Comparison of ENCODE assay signal across 24 cellular contexts in the genomic region with DNA sequence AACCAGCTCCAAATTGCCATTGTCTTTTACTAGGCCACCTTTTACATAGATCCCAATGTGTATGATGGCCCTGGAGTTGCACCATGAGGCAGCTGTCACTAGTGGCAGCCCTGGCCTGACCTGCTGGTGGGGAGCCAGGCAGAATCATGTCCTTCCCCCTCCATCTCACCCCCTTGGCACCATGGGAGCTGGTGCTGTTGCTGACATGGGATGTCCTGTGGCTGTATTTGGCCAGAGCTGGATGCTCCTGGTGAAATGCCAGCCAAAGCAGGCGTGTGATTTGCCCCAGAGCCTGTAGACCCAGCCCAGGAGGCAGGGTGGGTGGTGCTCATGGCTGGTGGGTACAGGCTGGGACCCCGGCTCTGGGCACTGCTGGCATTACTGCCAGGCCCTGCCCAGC. TPM values are rescaled to one million over a fixed set of nuclear protein-coding genes. Genes with fewer than 3 reads are reported as not detected.
"Had no signal": no experiment of that assay in that cellular context is flagged by ENCODE, and none has a peak within 500 bp of the region (broad histone marks: within the 10 kb centered on the region; RNA-seq: fewer than 3 reads in every experiment).

No MANE protein-coding gene starts in this region.

- ATAC-seq: Panc1, PC-3 had no signal

- H3K36me3 ChIP-seq: SJSA1 had no signal

- H3K4me1 ChIP-seq: SJSA1 had no signal

- H3K9me3 ChIP-seq: SJSA1 had no signal

- DNase-seq: KBM-7; MV-4-11; NCI-H1048; NCI-H1105; NCI-H1417; NCI-H1436 treated with DMSO at 0.1 percent for 48 hours; NCI-H1694; NCI-H187 treated with DMSO at 0.1 percent for 48 hours; NCI-H2029 treated with DMSO at 0.1 percent for 48 hours; NCI-H2171 treated with DMSO at 0.1 percent for 48 hours; NCI-H2227 treated with DMSO at 0.1 percent for 48 hours; NCI-H524; NCI-H526 treated with DMSO at 0.1 percent for 48 hours; NCI-H748 treated with DMSO at 0.1 percent for 48 hours; NK-92 treated with Interleukin-12 subunit alpha and Interleukin-12 subunit beta, amount 100 ng/mL, for 24 hours; PC-3; SIG-M5 had no signal

- H3K27me3 ChIP-seq: SJSA1 had no signal

- H3K27ac ChIP-seq: RWPE1, SJSA1, SK-N-MC had no signal

- H3K4me3 ChIP-seq: SJSA1, SK-N-MC had no signal

RNA-seq across cellular contexts. Expression of a gene that starts 18.6 kb away (rescaled TPM):
- total RNA-seq: HT-29, MCF 10A, NCI-H460, PC-3, SJSA1 had no signal
